14 cellular contexts compared by ENCODE assay signal in the genomic region with DNA sequence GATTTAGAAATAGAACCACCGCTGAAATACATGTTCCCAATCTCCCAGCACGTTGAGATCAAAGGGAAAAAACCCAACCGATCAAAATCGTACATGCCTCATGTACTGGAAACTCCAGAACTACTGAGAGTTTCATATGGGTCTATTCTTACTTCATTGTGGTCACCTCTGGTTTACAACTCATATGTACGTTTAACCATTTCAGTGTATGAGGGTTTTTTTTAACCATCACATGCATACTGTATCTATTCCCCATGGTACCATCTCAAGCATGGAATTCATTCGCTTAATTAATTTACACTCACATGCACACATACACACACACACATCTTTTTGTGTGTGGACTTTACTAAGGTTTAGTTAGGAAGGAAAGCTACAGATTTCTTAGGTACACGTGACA. TPM values are rescaled to one million over a fixed set of nuclear protein-coding genes. Genes with fewer than 3 reads are reported as not detected.
DNase-seq lines count a peak whose midpoint lies in the region; ATAC-seq and TF ChIP-seq lines count a peak whose summit lies in the region.
"Had no signal": no experiment of that assay in that cellular context is flagged by ENCODE, and none has a peak within 500 bp of the region (broad histone marks: within the 10 kb centered on the region; RNA-seq: fewer than 3 reads in every experiment).

No MANE protein-coding gene starts in this region.

- TF ChIP-seq CTCF in GM20000 (IDR thresholded peaks at IDR 0.05; ENCODE audit: extremely low read depth, missing control alignments) (no peak), foreskin keratinocyte (conservative IDR thresholded peaks at IDR 0.05) (no peak), coronary artery (IDR thresholded peaks at IDR 0.05) (no peak)

- H3K4me1 Mint-ChIP-seq in T-helper 2 cell treated with Interferon-gamma antibody and Interleukin-4, amounts not matched to agents 5 μg/mL and 100 μg/mL, for 36 hours (ENCODE audit: low read depth) = peaks cover 45% of the 10 kb centered on the region

- DNase-seq in GM20000 (ENCODE audit: low spot score) (peak; percentile 51), NCI-H2107 (lab: John Stamatoyannopoulos, UW) (no peak), foreskin keratinocyte (no peak), coronary artery (ENCODE audit: low spot score) (no peak)
- peak; percentile 32 for DNase-seq in T-helper 2 cell treated with Interferon-gamma antibody and Interleukin-4, amounts not matched to agents 5 μg/mL and 100 μg/mL, for 36 hours (ENCODE audit: low spot score)
- DNase-seq: cerebellar nuclear complex, foreskin melanocyte, left ventricle myocardium inferior, NCI-H510A treated with DMSO at 0.1 percent for 48 hours, T-cell had no signal

- no peak overlapping the region for H3K4me3 ChIP-seq in coronary artery
- H3K4me3 ChIP-seq: K562, left ventricle myocardium inferior, prostate gland had no signal

- ATAC-seq in GM18520 (IDR thresholded peaks at IDR 0.05; ENCODE audit: unreplicated experiment) = peak; percentile 55
- peak; percentile 50 for ATAC-seq in HG02981 (IDR thresholded peaks at IDR 0.05; ENCODE audit: unreplicated experiment)
- ATAC-seq in foreskin keratinocyte = no peak
- ATAC-seq: K562, T-cell had no signal

- peaks cover 8% of the 10 kb centered on the region for H3K9me3 Mint-ChIP-seq in T-helper 2 cell treated with Interferon-gamma antibody and Interleukin-4, amounts not matched to agents 5 μg/mL and 100 μg/mL, for 36 hours
- H3K9me3 Mint-ChIP-seq: T-cell had no signal

- peak overlapping the region; percentile 37 for H3K4me3 Mint-ChIP-seq in T-helper 2 cell treated with Interferon-gamma antibody and Interleukin-4, amounts not matched to agents 5 μg/mL and 100 μg/mL, for 36 hours
- H3K4me3 Mint-ChIP-seq: T-cell had no signal

- H3K27ac ChIP-seq in foreskin keratinocyte = no peak overlapping the region
- no peak overlapping the region for H3K27ac ChIP-seq in coronary artery
- H3K27ac ChIP-seq: left ventricle myocardium inferior, prostate gland had no signal

- peaks cover 4% of the 10 kb centered on the region for H3K27me3 ChIP-seq in foreskin keratinocyte

- peak overlapping the region; percentile 34 for H3K27ac Mint-ChIP-seq in T-helper 2 cell treated with Interferon-gamma antibody and Interleukin-4, amounts not matched to agents 5 μg/mL and 100 μg/mL, for 36 hours
- H3K27ac Mint-ChIP-seq: T-cell had no signal

- no peaks in the 10 kb centered on the region for H3K36me3 Mint-ChIP-seq in T-helper 2 cell treated with Interferon-gamma antibody and Interleukin-4, amounts not matched to agents 5 μg/mL and 100 μg/mL, for 36 hours (ENCODE audit: low read depth)
- H3K36me3 Mint-ChIP-seq: T-cell had no signal

- H3K27me3 Mint-ChIP-seq in T-helper 2 cell treated with Interferon-gamma antibody and Interleukin-4, amounts not matched to agents 5 μg/mL and 100 μg/mL, for 36 hours (ENCODE audit: low read depth) = no peaks in the 10 kb centered on the region

- H3K4me1 ChIP-seq in foreskin keratinocyte = no peaks in the 10 kb centered on the region
- H3K4me1 ChIP-seq: left ventricle myocardium inferior, prostate gland had no signal

RNA-seq across cellular contexts. Expression of gene CLNK, which starts 46.0 kb away (rescaled TPM):
- not detected in 2 replicates for total RNA-seq in foreskin keratinocyte
- not detected in 2 replicates for polyA plus RNA-seq in foreskin keratinocyte
- total RNA-seq: K562, left ventricle myocardium inferior, prostate gland had no signal
- polyA plus RNA-seq: K562 had no signal

Comparison
In these comparisons a context has a peak if more than half of its experiments do, and no peak if none do; other contexts are left out.
1. DNase-seq: peak in GM20000 (single experiment) and T-helper 2 cell treated with Interferon-gamma antibody and Interleukin-4, amounts not matched to agents 5 μg/mL and 100 μg/mL, for 36 hours (single experiment); none in NCI-H2107 (single experiment), foreskin keratinocyte (0 of 2) and coronary artery (single experiment).